Comparison of ENCODE assay signal across 15 cellular contexts in genomic region chr1:81179239-81179638, GRCh38.
DNase-seq lines count a peak whose midpoint lies in the region; ATAC-seq and TF ChIP-seq lines count a peak whose summit lies in the region.
"Had no signal": no experiment of that assay in that cellular context is flagged by ENCODE, and none has a peak within 500 bp of the region (broad histone marks: within the 10 kb centered on the region; RNA-seq: fewer than 3 reads in every experiment).

No MANE protein-coding gene starts in this region.

- H3K27ac Mint-ChIP-seq in HFFc6 (peak overlapping the region; percentile 9; the same call in 1 of the 2 replicates), osteocyte (ENCODE audit: unreplicated experiment) (no peak overlapping the region)
- H3K27ac Mint-ChIP-seq in T-helper 2 cell treated with Interferon-gamma antibody and Interleukin-4, amounts not matched to agents 5 μg/mL and 100 μg/mL, for 36 hours, result no peak overlapping the region
- H3K27ac Mint-ChIP-seq: H9; stimulated activated naive B cell treated with anti-CD40 and anti-IgM and Interleukin-4, amounts not matched to agents 10 μg/mL and 1 μg/mL and 100 μg/mL, for 72 hours; T-helper 17 cell had no signal

- H3K4me1 Mint-ChIP-seq in HFFc6 (ENCODE audit: low read depth) (peaks cover 25% of the 10 kb centered on the region), osteocyte (ENCODE audit: unreplicated experiment) (no peaks in the 10 kb centered on the region)
- no peaks in the 10 kb centered on the region for H3K4me1 Mint-ChIP-seq in T-helper 2 cell treated with Interferon-gamma antibody and Interleukin-4, amounts not matched to agents 5 μg/mL and 100 μg/mL, for 36 hours (ENCODE audit: low read depth)
- H3K4me1 Mint-ChIP-seq: H9; stimulated activated naive B cell treated with anti-CD40 and anti-IgM and Interleukin-4, amounts not matched to agents 10 μg/mL and 1 μg/mL and 100 μg/mL, for 72 hours; T-helper 17 cell had no signal

- peaks cover 2% of the 10 kb centered on the region for H3K9me3 ChIP-seq in AG04450 (ENCODE audit: control insufficient read depth, insufficient read depth, low read length)
- H3K9me3 ChIP-seq: ascending aorta had no signal

- POLR2A ChIA-PET in AG04450 (lab: Yijun Ruan, JAX), result interaction anchor here (1.0 kb wide), 1 partner anchor 20 kb away, joined by 3 read pairs; no protein-coding TSS in a partner anchor

- no peak for ATAC-seq in GM18505 (IDR thresholded peaks at IDR 0.05; ENCODE audit: unreplicated experiment)
- ATAC-seq: stimulated activated naive B cell treated with anti-CD40 and anti-IgM and Interleukin-4, amounts not matched to agents 10 μg/mL and 1 μg/mL and 100 μg/mL, for 72 hours; T-helper 17 cell had no signal

- TF ChIP-seq CTCF in AG04450 (IDR thresholded peaks at IDR 0.05; ENCODE audit: low read depth, low read length), result no peak
- TF ChIP-seq CTCF in HFFc6 (IDR thresholded peaks at IDR 0.05), result no peak
- no peak for TF ChIP-seq CTCF in osteocyte (IDR thresholded peaks at IDR 0.05)

- no peak overlapping the region for H3K27ac ChIP-seq in AG04450 (ENCODE audit: low read depth, low read length)
- H3K27ac ChIP-seq: ascending aorta had no signal

- TF ChIP-seq POLR2A in GM18505 (IDR thresholded peaks at IDR 0.05; ENCODE audit: borderline replicate concordance, extremely low read depth, insufficient read depth, insufficient read length), result no peak

- H3K9me3 Mint-ChIP-seq in HFFc6, result no peaks in the 10 kb centered on the region
- H3K9me3 Mint-ChIP-seq in osteocyte (ENCODE audit: unreplicated experiment), result peaks cover 14% of the 10 kb centered on the region
- H3K9me3 Mint-ChIP-seq in T-helper 2 cell treated with Interferon-gamma antibody and Interleukin-4, amounts not matched to agents 5 μg/mL and 100 μg/mL, for 36 hours, result peaks cover 30% of the 10 kb centered on the region

- H3K27me3 Mint-ChIP-seq in HFFc6 (ENCODE audit: insufficient read depth) (peaks cover 6% of the 10 kb centered on the region; the same call in 1 of the 2 replicates), osteocyte (ENCODE audit: unreplicated experiment) (no peaks in the 10 kb centered on the region)
- H3K27me3 Mint-ChIP-seq in T-helper 2 cell treated with Interferon-gamma antibody and Interleukin-4, amounts not matched to agents 5 μg/mL and 100 μg/mL, for 36 hours (ENCODE audit: low read depth), result no peaks in the 10 kb centered on the region
- H3K27me3 Mint-ChIP-seq: stimulated activated naive B cell treated with anti-CD40 and anti-IgM and Interleukin-4, amounts not matched to agents 10 μg/mL and 1 μg/mL and 100 μg/mL, for 72 hours; T-helper 17 cell had no signal

- DNase-seq in AG04450 (ENCODE audit: low read depth, low spot score) (peak; percentile 94), HFFc6 (peak; percentile 96), amniotic epithelial cell (ENCODE audit: low read depth) (peak; percentile 97), hepatic stellate cell (ENCODE audit: low spot score) (peak; percentile 29), osteocyte (ENCODE audit: extremely low spot score, unreplicated experiment) (no peak), NCI-H2081 (lab: John Stamatoyannopoulos, UW) (no peak)
- DNase-seq in T-helper 2 cell treated with Interferon-gamma antibody and Interleukin-4, amounts not matched to agents 5 μg/mL and 100 μg/mL, for 36 hours (ENCODE audit: low spot score), result no peak
- DNase-seq: C1 segment of cervical spinal cord; H9; NCI-H1105; NK-92 treated with Interleukin-12 subunit alpha and Interleukin-12 subunit beta, amount 100 ng/mL, for 24 hours; stimulated activated naive B cell treated with anti-CD40 and anti-IgM and Interleukin-4, amounts not matched to agents 10 μg/mL and 1 μg/mL and 100 μg/mL, for 72 hours; T-helper 17 cell had no signal

- no peak overlapping the region for H3K4me3 ChIP-seq in AG04450 (ENCODE audit: low read depth, low read length)
- H3K4me3 ChIP-seq: ascending aorta had no signal

- CTCF ChIA-PET in AG04450 (lab: Charles Lee), result no interaction called here

- no peak overlapping the region for H3K4me3 Mint-ChIP-seq in HFFc6
- H3K4me3 Mint-ChIP-seq in osteocyte (ENCODE audit: unreplicated experiment), result no peak overlapping the region
- H3K4me3 Mint-ChIP-seq in T-helper 2 cell treated with Interferon-gamma antibody and Interleukin-4, amounts not matched to agents 5 μg/mL and 100 μg/mL, for 36 hours, result no peak overlapping the region
- H3K4me3 Mint-ChIP-seq: H9; stimulated activated naive B cell treated with anti-CD40 and anti-IgM and Interleukin-4, amounts not matched to agents 10 μg/mL and 1 μg/mL and 100 μg/mL, for 72 hours; T-helper 17 cell had no signal

- no peaks in the 10 kb centered on the region for H3K27me3 ChIP-seq in AG04450 (ENCODE audit: control insufficient read depth, insufficient read depth, low read length)
- H3K27me3 ChIP-seq: ascending aorta had no signal

- no peaks in the 10 kb centered on the region; the same call in 1 of the 2 replicates for H3K36me3 Mint-ChIP-seq in HFFc6 (ENCODE audit: low read depth)
- no peaks in the 10 kb centered on the region for H3K36me3 Mint-ChIP-seq in osteocyte (ENCODE audit: unreplicated experiment)
- no peaks in the 10 kb centered on the region for H3K36me3 Mint-ChIP-seq in T-helper 2 cell treated with Interferon-gamma antibody and Interleukin-4, amounts not matched to agents 5 μg/mL and 100 μg/mL, for 36 hours (ENCODE audit: low read depth)
- H3K36me3 Mint-ChIP-seq: stimulated activated naive B cell treated with anti-CD40 and anti-IgM and Interleukin-4, amounts not matched to agents 10 μg/mL and 1 μg/mL and 100 μg/mL, for 72 hours had no signal

Comparison
In these comparisons a context has a peak if more than half of its experiments do, and no peak if none do; other contexts are left out.
1. DNase-seq: peak in AG04450 (single experiment), HFFc6 (single experiment), amniotic epithelial cell (single experiment) and hepatic stellate cell (single experiment); none in osteocyte (single experiment), T-helper 2 cell treated with Interferon-gamma antibody and Interleukin-4, amounts not matched to agents 5 μg/mL and 100 μg/mL, for 36 hours (single experiment) and NCI-H2081 (0 of 2).